Comparison of ENCODE assay signal across 20 cellular contexts in genomic region chr13:79604752-79605151, GRCh38.
DNase-seq lines count a peak whose midpoint lies in the region; ATAC-seq and TF ChIP-seq lines count a peak whose summit lies in the region.
"Had no signal": no experiment of that assay in that cellular context is flagged by ENCODE, and none has a peak within 500 bp of the region (broad histone marks: within the 10 kb centered on the region; RNA-seq: fewer than 3 reads in every experiment).

No MANE protein-coding gene starts in this region.

- H3K9me3 ChIP-seq in spleen: peaks cover 0 to 15% (median 3%) of the 10 kb centered on the region in 8 donors
- H3K9me3 ChIP-seq: neutrophil, right lobe of liver, thyroid gland had no signal

- H3K27me3 ChIP-seq in spleen (replicated peaks in 1 of 7): no peaks in the 10 kb centered on the region
- H3K27me3 ChIP-seq: neutrophil, Peyer's patch, right lobe of liver, thyroid gland had no signal

- ATAC-seq in HG02798 (IDR thresholded peaks at IDR 0.05; ENCODE audit: poor library complexity, unreplicated experiment) (peak; percentile 58), esophagus mucosa (peak; percentile 82)

- no peak overlapping the region for H3K27ac ChIP-seq in spleen
- H3K27ac ChIP-seq: neutrophil, Peyer's patch, right lobe of liver, thyroid gland had no signal

- no peak overlapping the region for H3K4me3 ChIP-seq in spleen
- H3K4me3 ChIP-seq: Peyer's patch, right lobe of liver, thyroid gland had no signal

- no peak for TF ChIP-seq CTCF in spleen (IDR thresholded peaks at IDR 0.05 in 8 of 11, conservative IDR thresholded peaks at IDR 0.05 in 3 of 11)

- H3K36me3 ChIP-seq in spleen: no peaks in the 10 kb centered on the region
- H3K36me3 ChIP-seq: neutrophil, Peyer's patch, right lobe of liver, thyroid gland had no signal

- 10 to 23% (median 18%) methylated on average over 2 of the region's 2 CpGs for WGBS in spleen, 5 donors

- intact Hi-C loops in spleen (cut with DNase I; ENCODE audit: low total_unique reads): no loop called here

- no peak for TF ChIP-seq POLR2A in spleen (IDR thresholded peaks at IDR 0.05)

- DNase-seq in COR-L47 (lab: John Stamatoyannopoulos, UW) (peak; percentile 4), OCI-M1 (lab: John Stamatoyannopoulos, UW) (peak; percentile 59), cerebellum (ENCODE audit: low spot score) (no peak), spleen (no peak), NCI-H510A treated with DMSO at 0.1 percent for 48 hours (lab: John Stamatoyannopoulos, UW) (no peak)
- no peak for DNase-seq in effector CD8-positive, alpha-beta T cell (lab: John Stamatoyannopoulos, UW)
- DNase-seq: activated B cell treated with CpG ODN at 0.5 μM for 24 hours; activated naive CD4-positive, alpha-beta T cell treated with anti-CD3 and anti-CD28 coated beads, Interleukin-2, amount 10 ng/mL, durations not matched to agents 7 days and 5 days; Calu3; head of caudate nucleus; kidney; NCI-H446 treated with DMSO at 0.1 percent for 48 hours; Peyer's patch; right lobe of liver; stimulated activated CD4-positive, alpha-beta T cell treated with anti-CD3 and anti-CD28 coated beads, Interleukin-2, amount 100 ng/mL, for 48 hours; T-helper 1 cell; thyroid gland had no signal

- no peaks in the 10 kb centered on the region for H3K4me1 ChIP-seq in spleen
- H3K4me1 ChIP-seq: Peyer's patch, right lobe of liver, thyroid gland had no signal

Comparison
In these comparisons a context has a peak if more than half of its experiments do, and no peak if none do; other contexts are left out.
1. DNase-seq: peak in COR-L47 (single experiment) and OCI-M1 (single experiment); none in cerebellum (single experiment), effector CD8-positive, alpha-beta T cell (single experiment), spleen (single experiment) and NCI-H510A treated with DMSO at 0.1 percent for 48 hours (single experiment).